ENCODE assay signal across 2 cellular contexts in genomic region chr5:164332349-164333196, GRCh38.
A peak's percentile ranks its signal among the peaks of the same experiment; 100 is the strongest.
TF ChIP-seq lines count a peak whose summit lies in the region.

No MANE protein-coding gene starts in this region.

TF ChIP-seq in HepG2, 621 proteins besides CTCF, POLR2A, EP300 and RAD21:
- no peak for TF ChIP-seq ZFP37 (CRISPR knock-in tag; IDR thresholded peaks at IDR 0.05; ENCODE audit: borderline replicate concordance)
- no peak for TF ChIP-seq SOX13 (IDR thresholded peaks at IDR 0.05)
- no peak for TF ChIP-seq SOX13 (CRISPR knock-in tag; conservative IDR thresholded peaks at IDR 0.05 in 1 of 2, IDR thresholded peaks at IDR 0.05 in 1 of 2)
- TF ChIP-seq MAFK (conservative IDR thresholded peaks at IDR 0.05 in 1 of 2, IDR thresholded peaks at IDR 0.05 in 1 of 2; ENCODE audit: low read length in 2 of 2), result peak; percentile 89 to 94
- no peak for TF ChIP-seq FOXP4 (CRISPR knock-in tag; IDR thresholded peaks at IDR 0.05)
- peak; percentile 46; the same call in 1 of the 2 replicates for TF ChIP-seq CEBPB (IDR thresholded peaks at IDR 0.05; ENCODE audit: borderline replicate concordance, low read depth, low read length)
- peak; percentile 97 for TF ChIP-seq MAFF (IDR thresholded peaks at IDR 0.05; ENCODE audit: low read depth, low read length)

TF ChIP-seq in H1, 55 proteins besides CTCF, POLR2A, EP300 and RAD21:
- TF ChIP-seq CEBPB (IDR thresholded peaks at IDR 0.05; ENCODE audit: low read depth, low read length), result peak; percentile 39; the same call in 1 of the 2 replicates
- TF ChIP-seq NANOG (IDR thresholded peaks at IDR 0.05; ENCODE audit: insufficient read depth, low read depth, low read length, poor library complexity, severe bottlenecking), result no peak
- TF ChIP-seq EGR1 (IDR thresholded peaks at IDR 0.05; ENCODE audit: borderline replicate concordance, low read depth, low read length), result no peak
- TF ChIP-seq MAFK (IDR thresholded peaks at IDR 0.05; ENCODE audit: low read depth, low read length), result peak; percentile 93
